In genomic region chr13:37132211-37132610, GRCh38 we compare ENCODE assay signal across 25 cellular contexts. TPM values are rescaled to one million over a fixed set of nuclear protein-coding genes. Genes with fewer than 3 reads are reported as not detected.
"Had no signal": no experiment of that assay in that cellular context is flagged by ENCODE, and none has a peak within 500 bp of the region (broad histone marks: within the 10 kb centered on the region; RNA-seq: fewer than 3 reads in every experiment).

No MANE protein-coding gene starts in this region.

- H3K4me1 ChIP-seq: lower lobe of right lung, thyroid gland, uterus had no signal

- H3K9me3 ChIP-seq: esophagus muscularis mucosa, left ventricle myocardium inferior, lower lobe of right lung, right atrium auricular region, sigmoid colon, suprapubic skin, thyroid gland, upper lobe of left lung, uterus had no signal

- H2AFZ ChIP-seq: parathyroid adenoma had no signal

- H3K79me2 ChIP-seq: parathyroid adenoma had no signal

- H3K36me3 ChIP-seq: esophagus muscularis mucosa, left ventricle myocardium inferior, lower lobe of right lung, right atrium auricular region, sigmoid colon, suprapubic skin, thyroid gland, upper lobe of left lung, uterus had no signal

- H3K9ac ChIP-seq: parathyroid adenoma had no signal

- ATAC-seq: left cardiac atrium; lower lobe of right lung; natural killer cell treated with Interleukin-12 subunit alpha and Interleukin-12 subunit beta and Interleukin-15 and Interleukin-18, amount 100 ng/mL, for 72 hours; stimulated activated naive CD8-positive, alpha-beta T cell treated with anti-CD3 and anti-CD28 coated beads, Interleukin-15, Interleukin-2, amounts not matched to agents 100 U/mL and 50 U/mL, for 24 hours had no signal

- H3K27ac ChIP-seq: dorsolateral prefrontal cortex, esophagus muscularis mucosa, left ventricle myocardium inferior, lower lobe of right lung, parathyroid adenoma, right atrium auricular region, sigmoid colon, suprapubic skin, thyroid gland, upper lobe of left lung, uterus had no signal

- DNase-seq: cortex of kidney; dorsolateral prefrontal cortex; effector CD8-positive, alpha-beta T cell; foreskin fibroblast; immature natural killer cell; kidney; left cardiac atrium; left ventricle myocardium inferior; lower lobe of right lung; mesenchymal stem cell; midbrain; occipital lobe; sigmoid colon; small intestine; stimulated activated CD4-positive, alpha-beta T cell treated with anti-CD3 and anti-CD28 coated beads, Interleukin-2, amount 100 ng/mL, for 48 hours; stimulated activated naive CD8-positive, alpha-beta T cell treated with anti-CD3 and anti-CD28 coated beads, Interleukin-15, Interleukin-2, amounts not matched to agents 100 U/mL and 50 U/mL, for 24 hours; thyroid gland; upper lobe of left lung; uterus had no signal

- H3K27me3 ChIP-seq: dorsolateral prefrontal cortex, esophagus muscularis mucosa, right atrium auricular region, sigmoid colon, suprapubic skin, thyroid gland, upper lobe of left lung, uterus had no signal

- FAIRE-seq: small intestine had no signal

- H3K4me3 ChIP-seq: dorsolateral prefrontal cortex, esophagus muscularis mucosa, left ventricle myocardium inferior, lower lobe of right lung, right atrium auricular region, sigmoid colon, suprapubic skin, thyroid gland, upper lobe of left lung, uterus had no signal

RNA-seq across cellular contexts. Expression of gene CSNK1A1L, which starts 26.7 kb away (rescaled TPM):
- total RNA-seq: dorsolateral prefrontal cortex; esophagus muscularis mucosa; kidney; left cardiac atrium; left ventricle myocardium inferior; lower lobe of right lung; natural killer cell treated with Interleukin-12 subunit alpha and Interleukin-12 subunit beta and Interleukin-15 and Interleukin-18, amount 100 ng/mL, for 72 hours; occipital lobe; pulmonary artery endothelial cell; right atrium auricular region; sigmoid colon; suprapubic skin; thyroid gland; upper lobe of left lung; uterus had no signal
- polyA plus RNA-seq: immature natural killer cell, sigmoid colon, small intestine had no signal
